ENCODE assay signal across 12 cellular contexts in the genomic region with DNA sequence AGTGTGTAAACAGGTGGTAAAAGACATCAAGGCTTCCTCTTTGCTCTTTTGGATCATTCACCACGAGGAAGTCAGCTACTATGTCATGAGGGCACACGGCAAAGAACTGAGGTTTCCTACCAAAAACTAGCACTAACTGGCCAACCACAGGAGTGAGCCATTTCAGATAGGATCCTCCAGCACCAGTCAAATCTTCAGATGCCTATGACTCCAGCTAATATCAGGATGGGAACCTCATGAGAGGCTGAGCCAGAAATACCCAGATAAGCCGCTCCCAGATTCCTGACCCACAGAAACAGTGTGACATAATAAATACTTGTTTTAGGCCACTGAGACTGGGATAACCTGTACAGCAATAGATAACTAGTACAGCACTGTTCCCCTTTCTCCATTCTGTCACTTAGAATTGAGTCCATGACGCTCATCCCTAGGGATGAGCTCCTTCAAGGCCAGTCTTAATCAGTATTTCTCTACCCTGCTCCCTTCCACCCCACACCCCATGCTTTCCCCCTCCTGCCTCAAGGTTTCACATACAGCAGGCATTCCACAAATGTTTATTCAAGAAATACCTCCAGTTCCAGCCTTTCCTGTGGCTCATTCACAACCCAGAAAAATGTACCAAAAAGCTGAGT.
A peak's percentile ranks its signal among the peaks of the same experiment; 100 is the strongest.
DNase-seq lines count a peak whose midpoint lies in the region; FAIRE-seq and TF ChIP-seq lines count a peak whose summit lies in the region.
"Had no signal": no experiment of that assay in that cellular context is flagged by ENCODE, and none has a peak within 500 bp of the region (broad histone marks: within the 10 kb centered on the region; RNA-seq: fewer than 3 reads in every experiment).

No MANE protein-coding gene starts in this region.

- TF ChIP-seq EP300 in ovary (IDR thresholded peaks at IDR 0.05) = no peak

- intact Hi-C loops in ovary (cut with DNase I) = loop anchor here in 1 of 4 donors (10.0 kb wide), 1 partner anchor 68 kb away; a partner anchor contains a TSS

- H3K27ac ChIP-seq in caudate nucleus (ENCODE audit: low read depth, low read length) (peak overlapping the region; percentile 24), ovary (no peak overlapping the region)
- H3K27ac ChIP-seq: psoas muscle had no signal

- DNase-seq in A172 (ENCODE audit: low spot score) = peak; percentile 86
- peak; percentile 44 for DNase-seq in HTR-8/SVneo (ENCODE audit: insufficient read length, low spot score)
- DNase-seq in caudate nucleus (lab: John Stamatoyannopoulos, UW) = no peak
- peak; percentile 83 for DNase-seq in kidney tubule cell (ENCODE audit: low spot score)
- DNase-seq in ovary = no peak
- DNase-seq in NCI-H82 (lab: John Stamatoyannopoulos, UW) = no peak
- DNase-seq in activated CD8-positive, alpha-beta memory T cell treated with anti-CD3 and anti-CD28 coated beads, Interleukin-2, amount 50 U/mL, for 4 hours = no peak
- DNase-seq in mucosa of gallbladder (ENCODE audit: low spot score) = no peak
- DNase-seq: AML-193, foreskin melanocyte, psoas muscle had no signal

- peak; percentile 77 for FAIRE-seq in HTR-8/SVneo (lab: Jason Lieb, UNC)
- FAIRE-seq: GM18507 had no signal

- no peak for TF ChIP-seq CTCF in ovary (IDR thresholded peaks at IDR 0.05)

- TF ChIP-seq POLR2A in ovary (IDR thresholded peaks at IDR 0.05) = no peak

- peaks cover 8% of the 10 kb centered on the region for H3K4me1 ChIP-seq in ovary (ENCODE audit: insufficient read depth)

- H3K27me3 ChIP-seq in ovary = no peaks in the 10 kb centered on the region

- H3K4me3 ChIP-seq in ovary = no peak overlapping the region
- H3K4me3 ChIP-seq: psoas muscle had no signal

- H3K9me3 ChIP-seq in ovary = no peaks in the 10 kb centered on the region
- H3K9me3 ChIP-seq: psoas muscle had no signal

- 70 to 74% (median 72%) methylated on average over 4 of the region's 4 CpGs for WGBS in ovary, 3 donors

- H3K36me3 ChIP-seq in ovary = no peaks in the 10 kb centered on the region

Comparison
In these comparisons a context has a peak if more than half of its experiments do, and no peak if none do; other contexts are left out.
1. DNase-seq: peak in A172 (single experiment), HTR-8/SVneo (single experiment) and kidney tubule cell (single experiment); none in caudate nucleus (0 of 61), ovary (0 of 5), NCI-H82 (single experiment), activated CD8-positive, alpha-beta memory T cell treated with anti-CD3 and anti-CD28 coated beads, Interleukin-2, amount 50 U/mL, for 4 hours (single experiment) and mucosa of gallbladder (single experiment).